In the genomic region with DNA sequence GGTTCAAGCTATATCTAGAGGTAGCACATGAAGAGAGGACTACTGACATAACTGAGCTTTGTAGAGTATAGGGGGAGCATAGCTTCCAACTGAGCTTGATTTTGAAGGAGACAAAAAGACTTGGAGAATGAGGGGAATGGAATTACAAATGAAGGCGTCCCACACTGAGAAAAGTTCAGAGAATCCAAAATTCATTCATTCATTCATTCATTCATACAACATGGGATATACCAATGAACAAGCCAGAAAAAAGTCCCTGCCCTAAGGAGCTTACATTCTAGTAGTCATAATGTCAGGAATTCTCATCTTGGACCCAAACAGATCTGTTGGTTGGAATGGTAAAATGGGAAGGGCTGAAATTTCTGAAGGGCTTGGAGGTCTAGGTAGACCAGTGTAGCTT, we compare ENCODE assay signal across 1 cellular context.
A peak's percentile ranks its signal among the peaks of the same experiment; 100 is the strongest.
TF ChIP-seq lines count a peak whose summit lies in the region.

No MANE protein-coding gene starts in this region.

TF ChIP-seq in GM12878, 131 proteins besides CTCF, POLR2A, EP300 and RAD21 (continued from another document):
- TF ChIP-seq ZNF24 (IDR thresholded peaks at IDR 0.05): peak; percentile 96
- no peak for TF ChIP-seq POU2F2 (IDR thresholded peaks at IDR 0.05; ENCODE audit: borderline replicate concordance, low read depth, low read length)
